In the genomic region with DNA sequence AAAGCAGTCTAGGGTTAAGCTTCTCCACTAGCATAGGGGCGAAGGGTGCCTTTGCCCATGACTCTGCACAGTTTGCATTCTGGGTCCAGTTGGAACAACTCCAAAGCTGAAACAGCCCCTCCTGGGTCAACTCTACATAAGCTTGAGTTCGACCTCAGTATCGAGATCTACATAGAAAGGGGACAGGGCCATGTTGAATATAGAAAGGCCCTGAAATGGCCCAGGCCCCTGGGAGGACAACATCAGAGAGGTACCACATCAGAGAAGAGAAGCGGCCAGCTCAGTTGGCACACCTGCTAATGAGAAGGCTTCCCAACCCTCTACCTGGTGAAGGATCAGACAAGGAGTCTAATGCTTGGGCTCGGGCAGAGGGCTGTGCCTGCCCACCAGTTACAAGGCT, we compare ENCODE assay signal across 16 cellular contexts. TPM values are rescaled to one million over a fixed set of nuclear protein-coding genes. Genes with fewer than 3 reads are reported as not detected.
DNase-seq lines count a peak whose midpoint lies in the region; ATAC-seq and TF ChIP-seq lines count a peak whose summit lies in the region.
"Had no signal": no experiment of that assay in that cellular context is flagged by ENCODE, and none has a peak within 500 bp of the region (broad histone marks: within the 10 kb centered on the region; RNA-seq: fewer than 3 reads in every experiment).

No MANE protein-coding gene starts in this region.

- H4K20me1 ChIP-seq in Loucy (ENCODE audit: insufficient read depth, low read length, poor library complexity, severe bottlenecking), result no peaks in the 10 kb centered on the region

- H3K79me2 ChIP-seq in Loucy (ENCODE audit: insufficient read depth, low read length), result no peaks in the 10 kb centered on the region

- peak overlapping the region; percentile 96 for H3K4me3 ChIP-seq in CD8-positive, alpha-beta memory T cell (ENCODE audit: low read length)
- peak overlapping the region; percentile 48 for H3K4me3 ChIP-seq in Loucy (ENCODE audit: low read length, poor library complexity, severe bottlenecking)
- H3K4me3 ChIP-seq in rectal smooth muscle tissue (ENCODE audit: low read length), result peak overlapping the region; percentile 45
- H3K4me3 ChIP-seq: ovary, SJSA1 had no signal

- CTCF ChIA-PET in CD8-positive, alpha-beta memory T cell (lab: Charles Lee), result interaction anchor here (0.9 to 10.8 kb wide), 10 partner anchors 9 to 269 kb away, joined by 3 to 252 read pairs (median 6); no protein-coding TSS in a partner anchor

- no peaks in the 10 kb centered on the region for H3K9me3 ChIP-seq in CD8-positive, alpha-beta memory T cell (ENCODE audit: low read length)
- no peaks in the 10 kb centered on the region for H3K9me3 ChIP-seq in Loucy (ENCODE audit: insufficient read depth, low read depth, low read length)
- H3K9me3 ChIP-seq: ovary, SJSA1 had no signal

- H3K27ac ChIP-seq in CD8-positive, alpha-beta memory T cell (ENCODE audit: low read depth, low read length), result peak overlapping the region; percentile 62
- H3K27ac ChIP-seq in rectal smooth muscle tissue (ENCODE audit: low read depth, low read length), result no peak overlapping the region
- H3K27ac ChIP-seq: ovary, SJSA1 had no signal

- peaks cover 0 to 3% of the 10 kb centered on the region in 2 donors for H3K27me3 Mint-ChIP-seq in CD8-positive, alpha-beta memory T cell
- no peaks in the 10 kb centered on the region for H3K27me3 Mint-ChIP-seq in dendritic cell treated with granulocyte-macrophage colony-stimulating factor and Interleukin-4, amounts not matched to agents 40 ng/mL and 50 ng/mL, for 4 days

- H3K4me1 ChIP-seq in CD8-positive, alpha-beta memory T cell (ENCODE audit: insufficient read depth, low read length), result peaks cover 67% of the 10 kb centered on the region
- peaks cover 64% of the 10 kb centered on the region for H3K4me1 ChIP-seq in Loucy (ENCODE audit: insufficient read depth, low read length, poor library complexity, severe bottlenecking)
- H3K4me1 ChIP-seq in rectal smooth muscle tissue (ENCODE audit: control insufficient read depth, insufficient read depth, low read length), result no peaks in the 10 kb centered on the region
- H3K4me1 ChIP-seq: SJSA1 had no signal

- H3K4me3 Mint-ChIP-seq in CD8-positive, alpha-beta memory T cell, result peak overlapping the region; percentile 97 to 100 (median 99)
- H3K4me3 Mint-ChIP-seq in dendritic cell treated with granulocyte-macrophage colony-stimulating factor and Interleukin-4, amounts not matched to agents 40 ng/mL and 50 ng/mL, for 4 days, result peak overlapping the region; percentile 67

- intact Hi-C loops in dendritic cell treated with granulocyte-macrophage colony-stimulating factor and Interleukin-4, amounts not matched to agents 40 ng/mL and 50 ng/mL, for 4 days (cut with micrococcal nuclease), result no loop called here

- H3K27ac Mint-ChIP-seq in CD8-positive, alpha-beta memory T cell, result peak overlapping the region; percentile 93 to 100 (median 96)
- peak overlapping the region; percentile 96 for H3K27ac Mint-ChIP-seq in dendritic cell treated with granulocyte-macrophage colony-stimulating factor and Interleukin-4, amounts not matched to agents 40 ng/mL and 50 ng/mL, for 4 days

- no peak for ATAC-seq in GM18870 (IDR thresholded peaks at IDR 0.05; ENCODE audit: unreplicated experiment)
- no peak for ATAC-seq in HG03342 (IDR thresholded peaks at IDR 0.05; ENCODE audit: unreplicated experiment)
- ATAC-seq: HCT116 had no signal

- POLR2A ChIA-PET in CD8-positive, alpha-beta memory T cell (lab: Charles Lee), result interaction anchor here (0.6 to 10.8 kb wide), 6 partner anchors 11 to 207 kb away, joined by 3 to 259 read pairs (median 4); a partner anchor contains a TSS

- TF ChIP-seq CTCF in Loucy (conservative IDR thresholded peaks at IDR 0.05; ENCODE audit: low read length), result no peak

- peak overlapping the region; percentile 50 for H3K4me2 ChIP-seq in Loucy (ENCODE audit: low read depth, low read length, poor library complexity, severe bottlenecking)

- H3K9ac ChIP-seq in Loucy (ENCODE audit: low read depth, low read length, poor library complexity, severe bottlenecking) (peak overlapping the region; percentile 75), rectal smooth muscle tissue (ENCODE audit: low read length) (no peak overlapping the region)

- no peaks in the 10 kb centered on the region for H3K27me3 ChIP-seq in CD8-positive, alpha-beta memory T cell (ENCODE audit: insufficient read depth, low read length, poor library complexity, severe bottlenecking)
- H3K27me3 ChIP-seq in Loucy (ENCODE audit: insufficient read depth, low read length, poor library complexity, severe bottlenecking), result no peaks in the 10 kb centered on the region
- no peaks in the 10 kb centered on the region for H3K27me3 ChIP-seq in rectal smooth muscle tissue (ENCODE audit: control insufficient read depth, insufficient read depth, low read length)
- H3K27me3 ChIP-seq: ovary had no signal

- no peak for DNase-seq in CD8-positive, alpha-beta memory T cell
- no peak for DNase-seq in NCI-H1048 (lab: John Stamatoyannopoulos, UW)
- no peak for DNase-seq in OCI-M1 (lab: John Stamatoyannopoulos, UW)
- DNase-seq: amniotic stem cell; NCI-H146; NCI-H774; ovary; stimulated activated CD4-positive, alpha-beta T cell treated with anti-CD3 and anti-CD28 coated beads, Interleukin-2, amount 100 ng/mL, for 24 hours; stimulated activated naive CD4-positive, alpha-beta T cell treated with Interleukin-2 at 50 U/mL for 16 hours had no signal

- H3K36me3 Mint-ChIP-seq in CD8-positive, alpha-beta memory T cell, result peaks cover 39 to 73% (median 49%) of the 10 kb centered on the region in 3 donors
- H3K36me3 Mint-ChIP-seq in dendritic cell treated with granulocyte-macrophage colony-stimulating factor and Interleukin-4, amounts not matched to agents 40 ng/mL and 50 ng/mL, for 4 days (ENCODE audit: low read depth), result peaks cover 38% of the 10 kb centered on the region

- H3K36me3 ChIP-seq in CD8-positive, alpha-beta memory T cell (ENCODE audit: insufficient read depth, low read length), result peaks cover 54% of the 10 kb centered on the region
- H3K36me3 ChIP-seq in Loucy (ENCODE audit: insufficient read depth, low read length), result no peaks in the 10 kb centered on the region
- H3K36me3 ChIP-seq in rectal smooth muscle tissue (ENCODE audit: control insufficient read depth, insufficient read depth, low read length), result peaks cover 5% of the 10 kb centered on the region
- H3K36me3 ChIP-seq: ovary, SJSA1 had no signal

- peaks cover 75 to 77% (median 77%) of the 10 kb centered on the region in 3 donors for H3K4me1 Mint-ChIP-seq in CD8-positive, alpha-beta memory T cell
- peaks cover 91% of the 10 kb centered on the region for H3K4me1 Mint-ChIP-seq in dendritic cell treated with granulocyte-macrophage colony-stimulating factor and Interleukin-4, amounts not matched to agents 40 ng/mL and 50 ng/mL, for 4 days (ENCODE audit: low read depth)

- H3F3A ChIP-seq in Loucy (ENCODE audit: low read depth), result no peaks in the 10 kb centered on the region

- no peaks in the 10 kb centered on the region for H3K9me2 ChIP-seq in Loucy (replicated peaks; ENCODE audit: low read depth, low read length)

- H2AFZ ChIP-seq in Loucy (ENCODE audit: low read length), result peak overlapping the region; percentile 62; the same call in 1 of the 2 replicates

- H3K9me3 Mint-ChIP-seq in CD8-positive, alpha-beta memory T cell, result no peaks in the 10 kb centered on the region
- H3K9me3 Mint-ChIP-seq in dendritic cell treated with granulocyte-macrophage colony-stimulating factor and Interleukin-4, amounts not matched to agents 40 ng/mL and 50 ng/mL, for 4 days, result no peaks in the 10 kb centered on the region

RNA-seq across cellular contexts. Expression of a gene that starts 1.6 kb away (rescaled TPM):
- total RNA-seq in CD8-positive, alpha-beta memory T cell, result 100 to 1,000 TPM; 185 to 196 TPM
- polyA plus RNA-seq in CD8-positive, alpha-beta memory T cell, result 258 TPM
- total RNA-seq: SJSA1 had no signal

RNA-seq across cellular contexts. Expression of a gene that starts 28.7 kb away (rescaled TPM):
- total RNA-seq in CD8-positive, alpha-beta memory T cell, result 1 to 10 TPM; 1.6 to 1.9 TPM
- polyA plus RNA-seq in CD8-positive, alpha-beta memory T cell, result 20.8 TPM
- total RNA-seq: SJSA1 had no signal

RNA-seq across cellular contexts. Expression of a gene that starts 58.8 kb away (rescaled TPM):
- 10 to 100 TPM; 38.9 to 41.3 TPM for total RNA-seq in CD8-positive, alpha-beta memory T cell
- polyA plus RNA-seq in CD8-positive, alpha-beta memory T cell, result 23.4 TPM

RNA-seq across cellular contexts. Expression of a gene that starts 58.9 kb away (rescaled TPM):
- total RNA-seq in CD8-positive, alpha-beta memory T cell, result 10 to 100 TPM; 25.0 to 27.8 TPM
- 69.3 TPM for polyA plus RNA-seq in CD8-positive, alpha-beta memory T cell

Comparison
In these comparisons a context has a peak if more than half of its experiments do, and no peak if none do; other contexts are left out.
1. H3K4me3 ChIP-seq: peak in every context shown above with its lines; median percentile 96 in CD8-positive, alpha-beta memory T cell; 48 in Loucy; 45 in rectal smooth muscle tissue.